In genomic region chrY:8011515-8011914, GRCh38 we compare ENCODE assay signal across 9 cellular contexts.
"Had no signal": no experiment of that assay in that cellular context is flagged by ENCODE, and none has a peak within 500 bp of the region (broad histone marks: within the 10 kb centered on the region; RNA-seq: fewer than 3 reads in every experiment).

No MANE protein-coding gene starts in this region.

- ATAC-seq: HCT116, HepG2 had no signal

- H3K4me3 Mint-ChIP-seq: HFFc6, IgD-negative memory B cell had no signal

- H3K9me3 ChIP-seq: HAP-1 had no signal

- H3K27me3 Mint-ChIP-seq: IgD-negative memory B cell had no signal

- DNase-seq: GM23248, GOT3, H7, HFFc6 had no signal

- H3K27ac Mint-ChIP-seq: HFFc6, IgD-negative memory B cell had no signal

- H3K27ac ChIP-seq: GM23248, HL-60 had no signal

- H3K4me1 ChIP-seq: HAP-1 had no signal

- H3K9me3 Mint-ChIP-seq: IgD-negative memory B cell had no signal

- H3K4me1 Mint-ChIP-seq: IgD-negative memory B cell had no signal

- H3K4me3 ChIP-seq: GM23248, HAP-1 had no signal

- H3K36me3 Mint-ChIP-seq: IgD-negative memory B cell had no signal

- FAIRE-seq: HepG2 had no signal

- H3K36me3 ChIP-seq: HAP-1 had no signal
